In the genomic region with DNA sequence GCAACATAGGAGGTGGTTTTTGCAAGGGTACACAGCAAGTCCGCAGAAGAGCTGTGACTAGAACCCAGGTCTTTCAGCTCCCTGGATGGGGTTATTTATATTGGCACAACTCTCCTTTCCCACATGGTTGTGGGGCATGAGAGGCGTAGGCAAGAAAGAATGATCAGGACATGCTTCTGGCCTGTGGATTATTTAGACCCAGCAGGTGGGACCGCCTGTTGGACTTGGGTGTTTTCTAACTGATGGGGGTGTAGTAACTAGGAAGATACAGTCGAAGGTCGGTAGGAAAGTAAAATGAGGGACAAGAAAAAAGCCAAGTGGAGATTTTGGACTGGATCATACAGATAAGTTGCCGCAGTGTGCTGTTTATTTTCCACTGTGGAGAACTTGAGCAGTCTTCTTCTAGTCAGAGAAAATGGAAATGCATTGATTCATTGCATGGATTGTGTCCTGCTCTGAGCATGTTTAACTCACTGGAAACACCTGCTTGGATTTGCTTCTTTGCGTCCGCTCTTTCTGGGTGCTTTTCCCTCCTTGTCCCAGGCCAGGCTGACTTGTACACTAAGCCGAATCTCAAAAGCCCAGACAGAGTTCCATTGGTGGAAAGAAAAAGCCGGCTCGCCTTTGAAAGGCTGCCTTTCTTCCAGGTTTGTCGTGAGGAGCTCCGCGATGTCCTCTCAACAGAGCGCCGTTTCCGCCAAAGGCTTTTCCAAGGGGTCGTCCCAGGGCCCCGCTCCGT, we compare ENCODE assay signal across 2 cellular contexts.
TF ChIP-seq lines count a peak whose summit lies in the region.

No MANE protein-coding gene starts in this region.

TF ChIP-seq in A549, 52 proteins besides CTCF, POLR2A, EP300 and RAD21 (continued from another document):
- no peak for TF ChIP-seq CBX2 (IDR thresholded peaks at IDR 0.05; ENCODE audit: borderline replicate concordance, low read depth)
- TF ChIP-seq ZFP36 (IDR thresholded peaks at IDR 0.05; ENCODE audit: borderline replicate concordance, partially characterized antibody), result no peak
- no peak for TF ChIP-seq PHF8 (IDR thresholded peaks at IDR 0.05; ENCODE audit: borderline replicate concordance, low read depth)
- TF ChIP-seq CHD2 (IDR thresholded peaks at IDR 0.05; ENCODE audit: low read length, partially characterized antibody), result no peak
- TF ChIP-seq RFX5 (IDR thresholded peaks at IDR 0.05), result no peak
- no peak for TF ChIP-seq PBX3 (IDR thresholded peaks at IDR 0.05)
- no peak for TF ChIP-seq JUN (IDR thresholded peaks at IDR 0.05)
- TF ChIP-seq RARB (CRISPR knock-in tag; IDR thresholded peaks at IDR 0.05), result no peak
- TF ChIP-seq HOXA7 (CRISPR knock-in tag; IDR thresholded peaks at IDR 0.05), result no peak
- no peak for TF ChIP-seq CEBPB (IDR thresholded peaks at IDR 0.05)

TF ChIP-seq in HEK293, 187 proteins besides CTCF, POLR2A, EP300 and RAD21 (continued from another document):
- TF ChIP-seq FEZF1 (tag by site-specific recombination; IDR thresholded peaks at IDR 0.05) (no peak), ZBTB44 (tag by site-specific recombination; IDR thresholded peaks at IDR 0.05) (no peak), ZNF664 (tag by site-specific recombination; IDR thresholded peaks at IDR 0.05) (no peak), OSR2 (tag by site-specific recombination; IDR thresholded peaks at IDR 0.05) (no peak), YY2 (tag by site-specific recombination; IDR thresholded peaks at IDR 0.05) (no peak), ZNF423 (tag by site-specific recombination; IDR thresholded peaks at IDR 0.05) (no peak), SETDB1 (IDR thresholded peaks at IDR 0.05; ENCODE audit: insufficient read length, low read length) (no peak), ZNF16 (tag by site-specific recombination; IDR thresholded peaks at IDR 0.05; ENCODE audit: low read depth) (no peak), ZNF202 (tag by site-specific recombination; IDR thresholded peaks at IDR 0.05; ENCODE audit: borderline replicate concordance) (no peak), ZBTB8A (tag by site-specific recombination; IDR thresholded peaks at IDR 0.05) (no peak), ZNF335 (tag by site-specific recombination; conservative IDR thresholded peaks at IDR 0.05) (no peak)
- TF ChIP-seq, protein P1, sequence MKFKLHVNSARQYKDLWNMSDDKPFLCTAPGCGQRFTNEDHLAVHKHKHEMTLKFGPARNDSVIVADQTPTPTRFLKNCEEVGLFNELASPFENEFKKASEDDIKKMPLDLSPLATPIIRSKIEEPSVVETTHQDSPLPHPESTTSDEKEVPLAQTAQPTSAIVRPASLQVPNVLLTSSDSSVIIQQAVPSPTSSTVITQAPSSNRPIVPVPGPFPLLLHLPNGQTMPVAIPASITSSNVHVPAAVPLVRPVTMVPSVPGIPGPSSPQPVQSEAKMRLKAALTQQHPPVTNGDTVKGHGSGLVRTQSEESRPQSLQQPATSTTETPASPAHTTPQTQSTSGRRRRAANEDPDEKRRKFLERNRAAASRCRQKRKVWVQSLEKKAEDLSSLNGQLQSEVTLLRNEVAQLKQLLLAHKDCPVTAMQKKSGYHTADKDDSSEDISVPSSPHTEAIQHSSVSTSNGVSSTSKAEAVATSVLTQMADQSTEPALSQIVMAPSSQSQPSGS (tag by site-specific recombination; IDR thresholded peaks at IDR 0.05; ENCODE audit: low read depth), result no peak
